In genomic region chr13:111068009-111068350, GRCh38 we compare ENCODE assay signal across 8 cellular contexts. TPM values are rescaled to one million over a fixed set of nuclear protein-coding genes. Genes with fewer than 3 reads are reported as not detected.
DNase-seq lines count a peak whose midpoint lies in the region; ATAC-seq and TF ChIP-seq lines count a peak whose summit lies in the region.

No MANE protein-coding gene starts in this region.

- DNase-seq in PC-3 (no peak), neural crest cell (ENCODE audit: low read depth, low spot score) (no peak), NCI-H2081 (lab: John Stamatoyannopoulos, UW) (no peak)
- no peak for DNase-seq in effector memory CD4-positive, alpha-beta T cell

- H3K4me3 ChIP-seq in DOHH2 (ENCODE audit: low read length) (no peak overlapping the region), PC-3 (ENCODE audit: low read length) (peak overlapping the region; percentile 83; the same call in 1 of the 2 replicates)
- peak overlapping the region; percentile 49 for H3K4me3 ChIP-seq in effector memory CD4-positive, alpha-beta T cell (ENCODE audit: insufficient read depth, low read depth, low read length, poor library complexity, severe bottlenecking)

- H3K79me2 ChIP-seq in DOHH2 (ENCODE audit: control insufficient read depth, low read length) (no peaks in the 10 kb centered on the region), PC-3 (ENCODE audit: low read length) (no peaks in the 10 kb centered on the region)

- peak overlapping the region; percentile 73 for H3K4me3 Mint-ChIP-seq in neural crest cell

- H3K4me1 Mint-ChIP-seq in neural crest cell = peaks cover 4% of the 10 kb centered on the region

- no peaks in the 10 kb centered on the region for H4K20me1 ChIP-seq in DOHH2 (ENCODE audit: control insufficient read depth, insufficient read depth, low read depth, low read length)
- H4K20me1 ChIP-seq in PC-3 (ENCODE audit: low read length) = no peaks in the 10 kb centered on the region

- intact Hi-C loops in PC-3 (cut with micrococcal nuclease) = no loop called here

- no peak overlapping the region for H3K27ac Mint-ChIP-seq in neural crest cell (ENCODE audit: unreplicated experiment)

- ATAC-seq in PC-3 = no peak
- no peak for ATAC-seq in GM21381 (IDR thresholded peaks at IDR 0.05; ENCODE audit: unreplicated experiment)
- ATAC-seq in HG03354 (IDR thresholded peaks at IDR 0.05; ENCODE audit: poor library complexity, severe bottlenecking, unreplicated experiment) = no peak
- ATAC-seq in HG03460 (IDR thresholded peaks at IDR 0.05; ENCODE audit: unreplicated experiment) = no peak

- H3K9me3 ChIP-seq in DOHH2 (ENCODE audit: control insufficient read depth, insufficient read depth, low read length) = peaks cover 5% of the 10 kb centered on the region; the same call in 1 of the 2 replicates
- H3K9me3 ChIP-seq in PC-3 (ENCODE audit: low read length) = no peaks in the 10 kb centered on the region
- H3K9me3 ChIP-seq in effector memory CD4-positive, alpha-beta T cell (ENCODE audit: control insufficient read depth, low read length) = no peaks in the 10 kb centered on the region

- H3K36me3 Mint-ChIP-seq in neural crest cell (ENCODE audit: low read depth) = peaks cover 12% of the 10 kb centered on the region

- H3K9me2 ChIP-seq in DOHH2 (replicated peaks; ENCODE audit: control insufficient read depth, low read length) (no peaks in the 10 kb centered on the region), PC-3 (replicated peaks; ENCODE audit: low read length) (no peaks in the 10 kb centered on the region)

- H3K9me3 Mint-ChIP-seq in neural crest cell = peaks cover 12% of the 10 kb centered on the region

- H3K4me1 ChIP-seq in DOHH2 (ENCODE audit: control insufficient read depth, low read length) = peaks cover 5% of the 10 kb centered on the region; the same call in 1 of the 2 replicates
- no peaks in the 10 kb centered on the region for H3K4me1 ChIP-seq in PC-3 (ENCODE audit: insufficient read depth, low read length)
- H3K4me1 ChIP-seq in effector memory CD4-positive, alpha-beta T cell (ENCODE audit: control insufficient read depth, insufficient read depth, low read length, poor library complexity, severe bottlenecking) = peaks cover 3% of the 10 kb centered on the region

- peaks cover 49% of the 10 kb centered on the region for H3K27me3 Mint-ChIP-seq in neural crest cell (ENCODE audit: low read depth)

- H3K4me2 ChIP-seq in DOHH2 (ENCODE audit: low read length) (peak overlapping the region; percentile 53), PC-3 (ENCODE audit: low read length) (peak overlapping the region; percentile 97)

- H3K9ac ChIP-seq in PC-3 (ENCODE audit: low read length) = no peak overlapping the region

- no TSS peak for BruUV-seq in PC-3 (replicated peaks; lab: Mats Ljungman, UMichigan)

- POLR2A ChIA-PET in PC-3 (lab: Charles Lee; ENCODE audit: unreplicated experiment) = no interaction called here

- H3K27me3 ChIP-seq in DOHH2 (ENCODE audit: control insufficient read depth, low read length) = peaks cover 25% of the 10 kb centered on the region
- no peaks in the 10 kb centered on the region for H3K27me3 ChIP-seq in PC-3 (ENCODE audit: low read length)
- H3K27me3 ChIP-seq in effector memory CD4-positive, alpha-beta T cell (replicated peaks; ENCODE audit: control insufficient read depth, insufficient read depth, low read length, poor library complexity, severe bottlenecking) = peaks cover 4% of the 10 kb centered on the region

- H2AFZ ChIP-seq in PC-3 (ENCODE audit: low read length) = no peak overlapping the region

- CTCF ChIA-PET in PC-3 (lab: Charles Lee) = interaction anchor here (1.0 kb wide), 1 partner anchor 147 kb away, joined by 5 read pairs; no protein-coding TSS in a partner anchor

- no peaks in the 10 kb centered on the region for H3F3A ChIP-seq in DOHH2 (ENCODE audit: control insufficient read depth, insufficient read depth)
- H3F3A ChIP-seq in PC-3 (ENCODE audit: low read length, unreplicated experiment) = no peaks in the 10 kb centered on the region

- H3K27ac ChIP-seq in DOHH2 (ENCODE audit: low read depth, low read length) (no peak overlapping the region), PC-3 (ENCODE audit: low read length) (no peak overlapping the region)
- H3K27ac ChIP-seq in effector memory CD4-positive, alpha-beta T cell (ENCODE audit: insufficient read depth, low read length, poor library complexity, severe bottlenecking) = no peak overlapping the region

- H3K36me3 ChIP-seq in DOHH2 (ENCODE audit: control insufficient read depth, low read length) (no peaks in the 10 kb centered on the region), PC-3 (ENCODE audit: low read depth, low read length) (no peaks in the 10 kb centered on the region)
- no peaks in the 10 kb centered on the region for H3K36me3 ChIP-seq in effector memory CD4-positive, alpha-beta T cell (ENCODE audit: control insufficient read depth, insufficient read depth, low read length)

- TF ChIP-seq CTCF in DOHH2 (IDR thresholded peaks at IDR 0.05; ENCODE audit: low read depth, low read length, poor library complexity, severe bottlenecking) (no peak), PC-3 (conservative IDR thresholded peaks at IDR 0.05; ENCODE audit: low read depth, low read length) (no peak), neural crest cell (conservative IDR thresholded peaks at IDR 0.05) (peak; percentile 38)

RNA-seq across cellular contexts. Expression of gene ARHGEF7, which starts 47.1 kb away (rescaled TPM):
- total RNA-seq in PC-3 (2014; rRNA removed) (14.7 and 25.9 TPM in 2 replicates), neural crest cell (77.3 and 85.3 TPM in 2 replicates)
